22 cellular contexts compared by ENCODE assay signal in genomic region chr6:163248051-163248450, GRCh38.
A peak's percentile ranks its signal among the peaks of the same experiment; 100 is the strongest.
DNase-seq lines count a peak whose midpoint lies in the region; ATAC-seq, FAIRE-seq and TF ChIP-seq lines count a peak whose summit lies in the region.
"Had no signal": no experiment of that assay in that cellular context is flagged by ENCODE, and none has a peak within 500 bp of the region (broad histone marks: within the 10 kb centered on the region; RNA-seq: fewer than 3 reads in every experiment).

No MANE protein-coding gene starts in this region.

- H3K4me3 Mint-ChIP-seq in nephron progenitor cell: no peak overlapping the region

- no peaks in the 10 kb centered on the region for H3K9me3 ChIP-seq in small intestine (ENCODE audit: control insufficient read depth, low read depth)
- H3K9me3 ChIP-seq: BLaER1 treated with 17β-estradiol and CSF1 and Interleukin-3, amounts not matched to agents 10 nM and 100 nM; Caco-2; SJCRH30 had no signal

- H3K27me3 Mint-ChIP-seq in nephron progenitor cell (ENCODE audit: low read depth, poor library complexity): peaks cover 5% of the 10 kb centered on the region

- H3K36me3 Mint-ChIP-seq in nephron progenitor cell (ENCODE audit: low read depth): no peaks in the 10 kb centered on the region

- no peaks in the 10 kb centered on the region for H3K4me1 ChIP-seq in small intestine (ENCODE audit: control insufficient read depth in 2 of 2, insufficient read depth in 1 of 2, low read depth in 1 of 2, low read length in 1 of 2)
- H3K4me1 ChIP-seq: Caco-2, SJCRH30 had no signal

- H3K4me1 Mint-ChIP-seq in nephron progenitor cell: peaks cover 30% of the 10 kb centered on the region

- H3K9me3 Mint-ChIP-seq in nephron progenitor cell: no peaks in the 10 kb centered on the region

- TF ChIP-seq CTCF in nephron progenitor cell (IDR thresholded peaks at IDR 0.05): no peak

- peak; percentile 90 for DNase-seq in Ammon's horn (ENCODE audit: low spot score)
- peak; percentile 92 for DNase-seq in medulla oblongata (ENCODE audit: extremely low spot score)
- DNase-seq in retina: peak; percentile 61
- DNase-seq in nephron progenitor cell: no peak
- no peak for DNase-seq in small intestine
- DNase-seq: Caco-2, DMS79, NCI-H1048, NCI-H146, NCI-H2081 treated with DMSO at 0.1 percent for 48 hours, NCI-H2227 treated with DMSO at 0.1 percent for 48 hours, NCI-H526, RPMI8226 had no signal

- H3K27me3 ChIP-seq in small intestine (ENCODE audit: control insufficient read depth in 2 of 2, insufficient read depth in 2 of 2, low read length in 2 of 2): no peaks in the 10 kb centered on the region
- H3K27me3 ChIP-seq: BLaER1 treated with 17β-estradiol and CSF1 and Interleukin-3, amounts not matched to agents 10 nM and 100 nM; SJCRH30 had no signal

- H3K4me3 ChIP-seq in small intestine (ENCODE audit: low read depth in 1 of 2, low read length in 2 of 2): no peak overlapping the region
- H3K4me3 ChIP-seq: BLaER1 treated with 17β-estradiol and CSF1 and Interleukin-3, amounts not matched to agents 10 nM and 100 nM; GM12878; SJCRH30 had no signal

- ATAC-seq in HG02623 (IDR thresholded peaks at IDR 0.05; ENCODE audit: unreplicated experiment): no peak
- ATAC-seq in GM21717 (IDR thresholded peaks at IDR 0.05; ENCODE audit: unreplicated experiment): no peak
- ATAC-seq: GM12878 had no signal

- no peak overlapping the region for H3K27ac Mint-ChIP-seq in nephron progenitor cell

- H3K27ac ChIP-seq in cingulate gyrus (ENCODE audit: low read depth, low read length) (peak overlapping the region; percentile 96), small intestine (ENCODE audit: low read depth in 1 of 2, low read length in 1 of 2) (no peak overlapping the region)
- H3K27ac ChIP-seq: 22Rv1; BLaER1 treated with 17β-estradiol and CSF1 and Interleukin-3, amounts not matched to agents 10 nM and 100 nM; SJCRH30 had no signal

- no peaks in the 10 kb centered on the region for H3K36me3 ChIP-seq in small intestine (ENCODE audit: control insufficient read depth in 2 of 2, insufficient read depth in 2 of 2, low read length in 2 of 2)
- H3K36me3 ChIP-seq: BLaER1 treated with 17β-estradiol and CSF1 and Interleukin-3, amounts not matched to agents 10 nM and 100 nM; SJCRH30 had no signal

- 87 to 95% (median 90%) methylated on average over 4 of the region's 4 CpGs for WGBS in small intestine, 3 donors

- FAIRE-seq in small intestine (lab: Jason Lieb, UNC): no peak
- FAIRE-seq: GM12878, GM18507, HTR-8/SVneo had no signal

Comparison
In these comparisons a context has a peak if more than half of its experiments do, and no peak if none do; other contexts are left out.
1. DNase-seq: peak in Ammon's horn (single experiment), medulla oblongata (single experiment) and retina (single experiment); none in nephron progenitor cell (single experiment) and small intestine (single experiment).